8 cellular contexts compared by ENCODE assay signal in the genomic region with DNA sequence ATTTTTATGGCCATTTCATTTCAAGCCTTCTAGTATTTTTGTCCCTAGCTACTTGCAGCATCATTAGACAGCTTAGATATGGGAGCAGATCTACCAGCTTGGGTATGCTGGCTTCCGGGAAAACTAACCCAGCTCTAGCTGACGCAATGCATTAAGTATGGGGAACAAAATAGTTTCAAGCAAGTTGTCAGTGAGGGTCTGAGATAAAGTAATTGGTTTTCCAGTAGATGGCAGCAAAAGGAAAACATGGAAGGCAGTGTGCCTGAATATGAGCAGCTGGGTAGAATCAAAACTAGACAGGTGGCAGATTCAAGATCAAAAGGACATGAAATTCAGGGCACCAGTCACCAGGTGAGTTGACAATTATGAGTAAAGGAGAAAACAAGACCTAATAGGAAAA.
A peak's percentile ranks its signal among the peaks of the same experiment; 100 is the strongest.
DNase-seq lines count a peak whose midpoint lies in the region; ATAC-seq and TF ChIP-seq lines count a peak whose summit lies in the region.

No MANE protein-coding gene starts in this region.

- H3K27me3 ChIP-seq in AG04450 (ENCODE audit: control insufficient read depth, insufficient read depth, low read length) (no peaks in the 10 kb centered on the region), PC-9 (ENCODE audit: insufficient read depth, low read depth) (no peaks in the 10 kb centered on the region), smooth muscle cell (ENCODE audit: low read depth) (no peaks in the 10 kb centered on the region), gastroesophageal sphincter (no peaks in the 10 kb centered on the region)

- H4K20me1 ChIP-seq in PC-9 (ENCODE audit: insufficient read depth) (no peaks in the 10 kb centered on the region), smooth muscle cell (ENCODE audit: low read depth) (no peaks in the 10 kb centered on the region)

- H3F3A ChIP-seq in PC-9 (ENCODE audit: insufficient read depth, low read depth): no peaks in the 10 kb centered on the region
- peaks cover 12% of the 10 kb centered on the region for H3F3A ChIP-seq in smooth muscle cell (ENCODE audit: low read depth)

- BruUV-seq in PC-9 (replicated peaks; lab: Mats Ljungman, UMichigan): no TSS peak

- H3K4me2 ChIP-seq in PC-9 (no peak overlapping the region), smooth muscle cell (peak overlapping the region; percentile 85)

- intact Hi-C loops in PC-9 (cut with micrococcal nuclease; ENCODE audit: unreplicated experiment) (loop anchor here (1.0 to 5.0 kb wide), 3 partner anchors 181 to 674 kb away; no protein-coding TSS in a partner anchor), lower leg skin (cut with DNase I; ENCODE audit: low total_unique reads) (no loop called here)

- no peak overlapping the region for H2AFZ ChIP-seq in PC-9
- no peak overlapping the region for H2AFZ ChIP-seq in smooth muscle cell (ENCODE audit: low read depth)

- H3K4me3 ChIP-seq in AG04450 (ENCODE audit: low read depth, low read length): no peak overlapping the region
- H3K4me3 ChIP-seq in PC-9: no peak overlapping the region
- H3K4me3 ChIP-seq in fibroblast of the aortic adventitia (ENCODE audit: low read depth, low read length): no peak overlapping the region
- H3K4me3 ChIP-seq in smooth muscle cell: peak overlapping the region; percentile 40
- no peak overlapping the region for H3K4me3 ChIP-seq in gastroesophageal sphincter
- no peak overlapping the region for H3K4me3 ChIP-seq in lower leg skin (ENCODE audit: low read depth, poor library complexity, severe bottlenecking)

- TF ChIP-seq POLR2A in gastroesophageal sphincter (IDR thresholded peaks at IDR 0.05): no peak
- TF ChIP-seq POLR2A in lower leg skin (IDR thresholded peaks at IDR 0.05): no peak

- H3K9ac ChIP-seq in smooth muscle cell (ENCODE audit: low read depth): peak overlapping the region; percentile 96

- TF ChIP-seq CTCF in AG04450 (IDR thresholded peaks at IDR 0.05; ENCODE audit: low read depth, low read length) (peak; percentile 49), PC-9 (conservative IDR thresholded peaks at IDR 0.05) (no peak), fibroblast of the aortic adventitia (IDR thresholded peaks at IDR 0.05; ENCODE audit: insufficient read depth, low read length) (peak; percentile 33), smooth muscle cell (IDR thresholded peaks at IDR 0.05; ENCODE audit: borderline replicate concordance, insufficient read depth, poor library complexity, severe bottlenecking) (peak; percentile 46), gastroesophageal sphincter (IDR thresholded peaks at IDR 0.05) (peak in 1 of 4 experiments; percentile 18), lower leg skin (IDR thresholded peaks at IDR 0.05) (no peak)

- H3K9me3 ChIP-seq in AG04450 (ENCODE audit: control insufficient read depth, insufficient read depth, low read length): no peaks in the 10 kb centered on the region; the same call in 1 of the 2 replicates
- H3K9me3 ChIP-seq in PC-9 (ENCODE audit: insufficient read depth, low read depth): no peaks in the 10 kb centered on the region
- H3K9me3 ChIP-seq in smooth muscle cell (replicated peaks; ENCODE audit: low read depth): no peaks in the 10 kb centered on the region
- no peaks in the 10 kb centered on the region for H3K9me3 ChIP-seq in gastroesophageal sphincter

- H3K79me2 ChIP-seq in PC-9 (ENCODE audit: low read depth) (no peaks in the 10 kb centered on the region), smooth muscle cell (ENCODE audit: low read depth) (no peaks in the 10 kb centered on the region)

- no peak for TF ChIP-seq EP300 in gastroesophageal sphincter (IDR thresholded peaks at IDR 0.05)

- H3K27ac ChIP-seq in AG04450 (ENCODE audit: low read depth, low read length) (no peak overlapping the region), PC-9 (no peak overlapping the region), smooth muscle cell (ENCODE audit: low read depth) (peak overlapping the region; percentile 99), gastroesophageal sphincter (no peak overlapping the region)

- WGBS in smooth muscle cell (ENCODE audit: low lambda C conversion rate): 0% methylated on average over 2 of the region's 2 CpGs
- 40% methylated on average over 2 of the region's 2 CpGs; no CpG with 5 or more reads in 1 of the 2 donors for WGBS in gastroesophageal sphincter (ENCODE audit: low coverage in 1 of 2), 2 donors
- 61 to 64% methylated on average over 2 of the region's 2 CpGs for WGBS in lower leg skin, 2 donors

- POLR2A ChIA-PET in AG04450 (lab: Yijun Ruan, JAX) (no interaction called here), PC-9 (lab: Charles Lee; ENCODE audit: unreplicated experiment) (no interaction called here)

- H3K36me3 ChIP-seq in PC-9 (ENCODE audit: low read depth): no peaks in the 10 kb centered on the region
- no peaks in the 10 kb centered on the region for H3K36me3 ChIP-seq in smooth muscle cell (ENCODE audit: low read depth)
- no peaks in the 10 kb centered on the region for H3K36me3 ChIP-seq in gastroesophageal sphincter

- CTCF ChIA-PET in AG04450 (lab: Charles Lee) (interaction anchor here (0.5 to 1.2 kb wide), 4 partner anchors 83 to 704 kb away, joined by 3 to 4 read pairs (median 3); no protein-coding TSS in a partner anchor), PC-9 (lab: Charles Lee) (interaction anchor here (0.7 kb wide), 1 partner anchor 101 kb away, joined by 3 read pairs; no protein-coding TSS in a partner anchor)

- peak; percentile 36 for DNase-seq in AG04450 (ENCODE audit: low read depth, low spot score)
- DNase-seq in HK-2 (ENCODE audit: unreplicated experiment): peak; percentile 51
- peak; percentile 37 to 44 for DNase-seq in PC-9
- peak; percentile 87 for DNase-seq in fibroblast of the aortic adventitia (ENCODE audit: low read depth)
- no peak for DNase-seq in smooth muscle cell (lab: John Stamatoyannopoulos, UW; ENCODE audit: unreplicated experiment)
- DNase-seq in NCI-H2196 (lab: John Stamatoyannopoulos, UW; ENCODE audit: unreplicated experiment): no peak
- DNase-seq in lower leg skin (ENCODE audit: low spot score in 2 of 2): no peak

- H3K4me1 ChIP-seq in PC-9 (replicated peaks; ENCODE audit: insufficient read depth): no peaks in the 10 kb centered on the region
- peaks cover 22% of the 10 kb centered on the region for H3K4me1 ChIP-seq in smooth muscle cell (ENCODE audit: low read depth)
- peaks cover 0 to 14% (median 0%) of the 10 kb centered on the region in 3 donors for H3K4me1 ChIP-seq in gastroesophageal sphincter

- H3K9me2 ChIP-seq in PC-9 (ENCODE audit: insufficient read depth): no peaks in the 10 kb centered on the region

- no peak for ATAC-seq in gastroesophageal sphincter

Comparison
In these comparisons a context has a peak if more than half of its experiments do, and no peak if none do; other contexts are left out.
1. DNase-seq: peak in AG04450 (single experiment), HK-2 (single experiment), PC-9 (2 of 2) and fibroblast of the aortic adventitia (single experiment); none in smooth muscle cell (single experiment), NCI-H2196 (single experiment) and lower leg skin (0 of 2).
2. CTCF ChIP-seq: peak in AG04450 (single experiment), fibroblast of the aortic adventitia (single experiment) and smooth muscle cell (single experiment); none in PC-9 (single experiment) and lower leg skin (0 of 3).